10 cellular contexts compared by ENCODE assay signal in genomic region chr7:44824894-44825526, GRCh38. TPM values are rescaled to one million over a fixed set of nuclear protein-coding genes. Genes with fewer than 3 reads are reported as not detected.
DNase-seq lines count a peak whose midpoint lies in the region; ATAC-seq and TF ChIP-seq lines count a peak whose summit lies in the region.
"Had no signal": no experiment of that assay in that cellular context is flagged by ENCODE, and none has a peak within 500 bp of the region (broad histone marks: within the 10 kb centered on the region; RNA-seq: fewer than 3 reads in every experiment).

No MANE protein-coding gene starts in this region.

- CTCF ChIA-PET in CD4-positive, alpha-beta T cell (lab: Charles Lee): interaction anchor here (1.3 to 1.5 kb wide), 2 partner anchors 32 to 311 kb away, joined by 3 read pairs; no protein-coding TSS in a partner anchor
- CTCF ChIA-PET in HEK293 (lab: Yijun Ruan, JAX): interaction anchor here (0.5 kb wide), 1 partner anchor 83 kb away, joined by 3 read pairs; no protein-coding TSS in a partner anchor
- CTCF ChIA-PET in OCI-LY7 (lab: Charles Lee; ENCODE audit: unreplicated experiment): no interaction called here

- H3K4me2 ChIP-seq in OCI-LY7 (ENCODE audit: low read length): no peak overlapping the region

- no peaks in the 10 kb centered on the region for H3K9me3 ChIP-seq in CD4-positive, alpha-beta T cell (ENCODE audit: control insufficient read depth, low read length)
- H3K9me3 ChIP-seq in HEK293 (ENCODE audit: control insufficient read depth, insufficient read depth, low read depth, low read length) (no peaks in the 10 kb centered on the region), OCI-LY7 (ENCODE audit: low read length) (no peaks in the 10 kb centered on the region)

- no peak for TF ChIP-seq CTCF in CD4-positive, alpha-beta T cell (IDR thresholded peaks at IDR 0.05)
- TF ChIP-seq CTCF in HEK293 (tag by site-specific recombination; IDR thresholded peaks at IDR 0.05) (no peak), OCI-LY7 (conservative IDR thresholded peaks at IDR 0.05; ENCODE audit: low read length) (no peak)

- H3K36me3 ChIP-seq in HEK293 (ENCODE audit: control insufficient read depth in 2 of 2, insufficient read depth in 1 of 2, low read length in 2 of 2): peaks cover 20 to 37% of the 10 kb centered on the region in 2 experiments
- H3K36me3 ChIP-seq in OCI-LY7 (ENCODE audit: insufficient read depth, low read length): peaks cover 48% of the 10 kb centered on the region

- BruUV-seq in OCI-LY7 (replicated peaks; lab: Mats Ljungman, UMichigan): no TSS peak

- no peaks in the 10 kb centered on the region for H4K20me1 ChIP-seq in OCI-LY7 (ENCODE audit: insufficient read depth, low read length)

- peaks cover 5% of the 10 kb centered on the region for H3K4me1 Mint-ChIP-seq in CD4-positive, alpha-beta T cell (ENCODE audit: low read depth)
- peaks cover 16% of the 10 kb centered on the region for H3K4me1 Mint-ChIP-seq in activated naive CD8-positive, alpha-beta T cell treated with anti-CD3 and anti-CD28 coated beads for 36 hours

- no peaks in the 10 kb centered on the region for H3K9me2 ChIP-seq in OCI-LY7 (ENCODE audit: insufficient read depth, low read length)

- H3K27me3 Mint-ChIP-seq in CD4-positive, alpha-beta T cell: no peaks in the 10 kb centered on the region
- no peaks in the 10 kb centered on the region for H3K27me3 Mint-ChIP-seq in activated naive CD8-positive, alpha-beta T cell treated with anti-CD3 and anti-CD28 coated beads for 36 hours

- intact Hi-C loops in CD4-positive, alpha-beta T cell (cut with DNase I, micrococcal nuclease): no loop called here
- intact Hi-C loops in OCI-LY7 (cut with micrococcal nuclease; ENCODE audit: unreplicated experiment): no loop called here

- H3K9me3 Mint-ChIP-seq in CD4-positive, alpha-beta T cell: no peaks in the 10 kb centered on the region
- H3K9me3 Mint-ChIP-seq in activated naive CD8-positive, alpha-beta T cell treated with anti-CD3 and anti-CD28 coated beads for 36 hours: no peaks in the 10 kb centered on the region

- no peaks in the 10 kb centered on the region for H3K4me1 ChIP-seq in HEK293 (ENCODE audit: control insufficient read depth, insufficient read depth, low read length)
- H3K4me1 ChIP-seq in OCI-LY7 (ENCODE audit: insufficient read depth, low read length, poor library complexity, severe bottlenecking): no peaks in the 10 kb centered on the region

- POLR2A ChIA-PET in CD4-positive, alpha-beta T cell (lab: Charles Lee): interaction anchor here (1.4 to 1.5 kb wide), 3 partner anchors 11 to 27 kb away, joined by 3 to 4 read pairs (median 4); no protein-coding TSS in a partner anchor
- POLR2A ChIA-PET in HEK293 (lab: Yijun Ruan, JAX): interaction anchor here (1.4 to 1.5 kb wide), 2 partner anchors 10 to 23 kb away, joined by 3 to 6 read pairs; partner anchors contain the start of gene H2AZ2
- POLR2A ChIA-PET in OCI-LY7 (lab: Charles Lee): interaction anchor here (0.6 kb wide), 1 partner anchor 121 kb away, joined by 3 read pairs; no protein-coding TSS in a partner anchor

- peaks cover 49% of the 10 kb centered on the region for H3K36me3 Mint-ChIP-seq in CD4-positive, alpha-beta T cell (ENCODE audit: low read depth)
- peaks cover 8% of the 10 kb centered on the region for H3K36me3 Mint-ChIP-seq in activated naive CD8-positive, alpha-beta T cell treated with anti-CD3 and anti-CD28 coated beads for 36 hours

- H3K4me3 Mint-ChIP-seq in CD4-positive, alpha-beta T cell: no peak overlapping the region
- no peak overlapping the region for H3K4me3 Mint-ChIP-seq in activated naive CD8-positive, alpha-beta T cell treated with anti-CD3 and anti-CD28 coated beads for 36 hours

- H3K27ac Mint-ChIP-seq in CD4-positive, alpha-beta T cell: peak overlapping the region; percentile 8
- H3K27ac Mint-ChIP-seq in activated naive CD8-positive, alpha-beta T cell treated with anti-CD3 and anti-CD28 coated beads for 36 hours: peak overlapping the region; percentile 75

- no peak for ATAC-seq in CD4-positive, alpha-beta T cell (ENCODE audit: poor library complexity)
- ATAC-seq in GM19455 (IDR thresholded peaks at IDR 0.05; ENCODE audit: unreplicated experiment): no peak
- ATAC-seq in HG03457 (IDR thresholded peaks at IDR 0.05; ENCODE audit: unreplicated experiment): no peak

- H3K4me3 ChIP-seq in HEK293 (ENCODE audit: low read depth, low read length) (no peak overlapping the region), OCI-LY7 (ENCODE audit: low read depth, low read length, poor library complexity, severe bottlenecking) (no peak overlapping the region)

- no peaks in the 10 kb centered on the region for H3K79me2 ChIP-seq in OCI-LY7 (ENCODE audit: insufficient read depth, low read depth, low read length)

- H3K27ac ChIP-seq in CD4-positive, alpha-beta T cell (ENCODE audit: low read depth, low read length): no peak overlapping the region
- H3K27ac ChIP-seq in HEK293 (ENCODE audit: extremely low read depth, low read depth, low read length) (no peak overlapping the region), OCI-LY7 (ENCODE audit: low read depth, low read length, poor library complexity, severe bottlenecking) (no peak overlapping the region)

- H2AFZ ChIP-seq in OCI-LY7 (ENCODE audit: low read length): no peak overlapping the region

- H3K27me3 ChIP-seq in CD4-positive, alpha-beta T cell (ENCODE audit: control insufficient read depth, insufficient read depth, low read length): no peaks in the 10 kb centered on the region

- no peak for DNase-seq in CD4-positive, alpha-beta T cell
- no peak for DNase-seq in activated naive CD8-positive, alpha-beta T cell treated with anti-CD3 and anti-CD28 coated beads for 36 hours
- DNase-seq in myocyte (ENCODE audit: low read depth): peak; percentile 78
- DNase-seq in cerebellar nuclear complex (lab: John Stamatoyannopoulos, UW): no peak
- no peak for DNase-seq in OCI-LY7 (ENCODE audit: low spot score)
- DNase-seq: GOT3, NCI-H146 had no signal

TF ChIP-seq in HEK293, 187 proteins besides CTCF, POLR2A, EP300 and RAD21 (continues in another document):
- no peak for TF ChIP-seq ZNF473 (tag by site-specific recombination; IDR thresholded peaks at IDR 0.05)
- TF ChIP-seq ZNF16 (tag by site-specific recombination; IDR thresholded peaks at IDR 0.05; ENCODE audit: low read depth): no peak
- TF ChIP-seq ZNF175 (tag by site-specific recombination; IDR thresholded peaks at IDR 0.05): no peak
- TF ChIP-seq HOXA7 (CRISPR knock-in tag; IDR thresholded peaks at IDR 0.05; ENCODE audit: borderline replicate concordance): no peak
- no peak for TF ChIP-seq SCRT2 (tag by site-specific recombination; IDR thresholded peaks at IDR 0.05)
- no peak for TF ChIP-seq ZNF518A (tag by site-specific recombination; conservative IDR thresholded peaks at IDR 0.05; ENCODE audit: low read depth)
- no peak for TF ChIP-seq KLF1 (tag by site-specific recombination; IDR thresholded peaks at IDR 0.05)
- peak; percentile 1; the same call in 1 of the 2 replicates for TF ChIP-seq ZBTB48 (tag by site-specific recombination; IDR thresholded peaks at IDR 0.05)
- no peak for TF ChIP-seq PRDM1 (tag by site-specific recombination; IDR thresholded peaks at IDR 0.05)
- TF ChIP-seq ZNF366 (tag by site-specific recombination; conservative IDR thresholded peaks at IDR 0.05): 0 out of 2 replicates have a peak, but pooled peaks have one; percentile 32
- TF ChIP-seq ZNF501 (tag by site-specific recombination; IDR thresholded peaks at IDR 0.05): no peak

RNA-seq across cellular contexts. Expression of gene H2AZ2, which starts 22.9 kb away (rescaled TPM):
- total RNA-seq in CD4-positive, alpha-beta T cell: 100 to 1,000 TPM; 145 to 156 TPM
- total RNA-seq in activated naive CD8-positive, alpha-beta T cell treated with anti-CD3 and anti-CD28 coated beads for 36 hours: 100 to 1,000 TPM; 291 to 305 TPM
- 232 and 296 TPM in 2 replicates for total RNA-seq in myocyte
- 163 TPM for polyA plus RNA-seq in myocyte (2012)
- total RNA-seq in OCI-LY7 (2014; rRNA removed; shearing (Covaris generic)): 440 and 450 TPM in 2 replicates
- 274 and 291 TPM in 2 replicates for total RNA-seq in OCI-LY7 (2022)

RNA-seq across cellular contexts. Expression of gene PPIA, which starts 28.5 kb away (rescaled TPM):
- 100 to 1,000 TPM; 410 to 423 TPM for total RNA-seq in CD4-positive, alpha-beta T cell
- 1,000 to 10,000 TPM; 3,010 to 3,071 TPM for total RNA-seq in activated naive CD8-positive, alpha-beta T cell treated with anti-CD3 and anti-CD28 coated beads for 36 hours
- total RNA-seq in myocyte: 2,394 and 2,622 TPM in 2 replicates
- polyA plus RNA-seq in myocyte (2012): 2,331 TPM
- total RNA-seq in OCI-LY7 (2014; rRNA removed; shearing (Covaris generic)): 2,827 and 2,935 TPM in 2 replicates
- 2,267 and 2,573 TPM in 2 replicates for total RNA-seq in OCI-LY7 (2022)
